8 cellular contexts compared by ENCODE assay signal in the genomic region with DNA sequence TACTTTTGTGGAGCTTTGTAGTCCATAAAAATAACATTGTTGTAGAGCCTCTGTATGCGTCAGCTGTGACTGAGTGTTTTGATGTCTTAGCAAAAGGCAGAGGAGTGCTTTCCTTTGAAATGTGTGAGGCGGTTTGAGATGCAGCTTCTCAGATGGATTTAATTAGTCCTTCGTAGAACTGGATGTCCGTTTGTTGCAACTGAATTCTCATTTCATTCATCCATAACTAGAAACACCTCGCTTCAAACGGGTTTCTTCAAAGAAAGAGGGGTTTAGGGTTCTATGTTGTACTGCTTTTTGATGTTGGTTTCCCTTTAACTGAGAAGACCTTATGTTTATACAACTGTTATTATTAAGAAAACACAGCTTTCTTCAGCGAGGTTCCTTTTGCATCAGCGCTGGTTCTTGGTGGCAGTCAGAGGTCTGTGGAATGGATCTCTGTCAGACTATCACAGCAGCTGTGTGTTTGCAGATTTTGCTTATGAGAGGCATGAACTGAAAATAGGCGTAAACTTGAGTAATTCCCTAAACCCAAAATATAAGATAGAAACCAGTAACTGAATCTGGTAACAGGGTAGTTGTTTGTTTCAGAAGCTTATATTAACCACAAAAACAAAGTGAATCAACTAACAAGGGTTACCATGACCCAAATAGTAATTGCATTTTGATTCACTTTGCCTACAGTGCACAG.
A peak's percentile ranks its signal among the peaks of the same experiment; 100 is the strongest.
DNase-seq lines count a peak whose midpoint lies in the region; ATAC-seq and TF ChIP-seq lines count a peak whose summit lies in the region.

No MANE protein-coding gene starts in this region.

- no peaks in the 10 kb centered on the region for H3K36me3 ChIP-seq in Panc1 (ENCODE audit: control insufficient read depth, insufficient read depth, low read length)

- DNase-seq in stimulated activated CD4-positive, alpha-beta T cell treated with anti-CD3 and anti-CD28 coated beads, Interleukin-15, amount 100 ng/mL, for 24 hours: peak; percentile 22
- no peak for DNase-seq in stimulated activated CD4-positive, alpha-beta T cell treated with anti-CD3 and anti-CD28 coated beads, Interleukin-4, amount 100 ng/mL, for 1 hour
- DNase-seq in Panc1 (ENCODE audit: low read depth, low spot score) (peak; percentile 50), hepatic stellate cell (ENCODE audit: low spot score) (peak; percentile 44), middle frontal gyrus (ENCODE audit: extremely low spot score, low spot score) (no peak), NCI-H146 (lab: John Stamatoyannopoulos, UW) (no peak), NCI-H128 (lab: John Stamatoyannopoulos, UW; ENCODE audit: unreplicated experiment) (no peak)

- no peaks in the 10 kb centered on the region for H3K9me3 ChIP-seq in Panc1 (ENCODE audit: control insufficient read depth, insufficient read depth, low read depth, low read length)

- POLR2A ChIA-PET in Panc1 (lab: Charles Lee): interaction anchor here (0.6 kb wide), 1 partner anchor 645 kb away, joined by 3 read pairs; no protein-coding TSS in a partner anchor

- intact Hi-C loops in Panc1 (cut with micrococcal nuclease; ENCODE audit: unreplicated experiment): loop anchor here (5.0 kb wide), 1 partner anchor 118 kb away; no protein-coding TSS in a partner anchor

- H3K4me3 ChIP-seq in Panc1 (ENCODE audit: low read depth in 2 of 2, low read length in 2 of 2): peak overlapping the region in 1 of 2 experiments; percentile 17; a peak in 2 of 4 replicates

- H3K27me3 ChIP-seq in Panc1 (ENCODE audit: control insufficient read depth, insufficient read depth, low read length): no peaks in the 10 kb centered on the region

- TF ChIP-seq CTCF in Panc1 (IDR thresholded peaks at IDR 0.05): no peak

- peaks cover 61% of the 10 kb centered on the region for H3K4me1 ChIP-seq in Panc1 (ENCODE audit: control insufficient read depth, insufficient read depth, low read length)

- peak; percentile 91 for ATAC-seq in HG02588 (IDR thresholded peaks at IDR 0.05; ENCODE audit: unreplicated experiment)
- peak; percentile 67 for ATAC-seq in Panc1

- in situ Hi-C loops in Panc1 (cut with HindIII; ENCODE audit: low pct_unique_long_range_greater_than_20kb, low sequenced_read_pairs): no loop called here

- peak overlapping the region; percentile 100 for H3K27ac ChIP-seq in Panc1 (ENCODE audit: low read length)

- CTCF ChIA-PET in Panc1 (lab: Charles Lee): no interaction called here

- no TSS peak for BruUV-seq in Panc1 (replicated peaks; lab: Mats Ljungman, UMichigan)

Comparison
In these comparisons a context has a peak if more than half of its experiments do, and no peak if none do; other contexts are left out.
1. DNase-seq: peak in stimulated activated CD4-positive, alpha-beta T cell treated with anti-CD3 and anti-CD28 coated beads, Interleukin-15, amount 100 ng/mL, for 24 hours (single experiment), Panc1 (single experiment) and hepatic stellate cell (single experiment); none in stimulated activated CD4-positive, alpha-beta T cell treated with anti-CD3 and anti-CD28 coated beads, Interleukin-4, amount 100 ng/mL, for 1 hour (single experiment), middle frontal gyrus (single experiment), NCI-H146 (single experiment) and NCI-H128 (single experiment).